In genomic region chr17:77308768-77309726, GRCh38 we compare ENCODE assay signal across 12 cellular contexts.
A peak's percentile ranks its signal among the peaks of the same experiment; 100 is the strongest.
DNase-seq lines count a peak whose midpoint lies in the region; ATAC-seq, FAIRE-seq and TF ChIP-seq lines count a peak whose summit lies in the region.
"Had no signal": no experiment of that assay in that cellular context is flagged by ENCODE, and none has a peak within 500 bp of the region (broad histone marks: within the 10 kb centered on the region; RNA-seq: fewer than 3 reads in every experiment).

No MANE protein-coding gene starts in this region.

- H3K27ac ChIP-seq in keratinocyte (ENCODE audit: control insufficient read depth, insufficient read depth, low read length): no peak overlapping the region
- peak overlapping the region; percentile 41 for H3K27ac ChIP-seq in stomach smooth muscle (ENCODE audit: low read length)
- H3K27ac ChIP-seq: neutrophil had no signal

- no peaks in the 10 kb centered on the region for H3K9me3 ChIP-seq in adipocyte (ENCODE audit: control insufficient read depth, low read length)
- no peaks in the 10 kb centered on the region for H3K9me3 ChIP-seq in keratinocyte (ENCODE audit: control insufficient read depth, low read depth, low read length)
- no peaks in the 10 kb centered on the region for H3K9me3 ChIP-seq in stomach smooth muscle (ENCODE audit: control insufficient read depth in 2 of 2, low read length in 2 of 2)
- H3K9me3 ChIP-seq: heart right ventricle, neutrophil had no signal

- no peaks in the 10 kb centered on the region for H3K36me3 ChIP-seq in adipocyte (ENCODE audit: control insufficient read depth, insufficient read depth, low read length, severe bottlenecking)
- H3K36me3 ChIP-seq in keratinocyte (ENCODE audit: control insufficient read depth in 2 of 2, extremely low read depth in 1 of 2, insufficient read depth in 2 of 2, low read length in 2 of 2): peaks cover 37 to 65% of the 10 kb centered on the region in 2 experiments
- H3K36me3 ChIP-seq in stomach smooth muscle (ENCODE audit: control insufficient read depth in 2 of 2, insufficient read depth in 2 of 2, low read length in 2 of 2): no peaks in the 10 kb centered on the region
- H3K36me3 ChIP-seq: heart right ventricle, neutrophil had no signal

- FAIRE-seq in keratinocyte (lab: Jason Lieb, UNC): peak; percentile 43

- peaks cover 64% of the 10 kb centered on the region for H4K20me1 ChIP-seq in keratinocyte (ENCODE audit: control insufficient read depth, extremely low read depth, insufficient read depth, low read length)

- H3K4me3 ChIP-seq in adipocyte (ENCODE audit: low read length) (peak overlapping the region; percentile 17), keratinocyte (ENCODE audit: control insufficient read depth in 2 of 3, extremely low read depth in 1 of 3, insufficient read depth in 2 of 3, low read depth in 1 of 3, low read length in 3 of 3) (no peak overlapping the region), stomach smooth muscle (ENCODE audit: low read length in 2 of 2) (no peak overlapping the region)
- H3K4me3 ChIP-seq: heart right ventricle had no signal

- H3K9ac ChIP-seq in adipocyte (ENCODE audit: low read length): peak overlapping the region; percentile 63
- no peak overlapping the region for H3K9ac ChIP-seq in keratinocyte (ENCODE audit: control insufficient read depth, extremely low read depth, insufficient read depth, low read length)
- no peak overlapping the region for H3K9ac ChIP-seq in stomach smooth muscle (ENCODE audit: low read length in 2 of 2)

- H3K9me1 ChIP-seq in keratinocyte (ENCODE audit: control insufficient read depth, extremely low read depth, insufficient read depth, low read length): peaks cover 35% of the 10 kb centered on the region

- no peak for ATAC-seq in GM21737 (IDR thresholded peaks at IDR 0.05; ENCODE audit: unreplicated experiment)

- no peak for TF ChIP-seq CTCF in keratinocyte (optimal IDR thresholded peaks at IDR 0.05 in 1 of 3, IDR thresholded peaks at IDR 0.05 in 1 of 3, conservative IDR thresholded peaks at IDR 0.05 in 1 of 3; ENCODE audit: extremely low read depth in 1 of 3, insufficient read depth in 2 of 3, low read length in 3 of 3)

- no peak overlapping the region for H2AFZ ChIP-seq in keratinocyte (ENCODE audit: control insufficient read depth, low read length)

- DNase-seq in HT1080 (ENCODE audit: low read depth) (peak; percentile 79), adipocyte (ENCODE audit: low read depth) (peak; percentile 83), keratinocyte (ENCODE audit: low read depth, low spot score) (no peak), COLO829 (ENCODE audit: low spot score) (no peak)
- no peak for DNase-seq in stimulated activated naive CD4-positive, alpha-beta T cell treated with Interleukin-2 at 50 U/mL for 16 hours (lab: John Stamatoyannopoulos, UW)
- no peak for DNase-seq in activated CD4-positive, alpha-beta T cell treated with anti-CD3 and anti-CD28 coated beads for 48 hours
- DNase-seq: heart right ventricle, NCI-H1417, RPMI8226 had no signal

- dilution Hi-C loops in keratinocyte (cut with MboI; ENCODE audit: extremely low pct_ligation_motif_present, low sequenced_read_pairs): no loop called here

- H3K27me3 ChIP-seq in adipocyte (replicated peaks; ENCODE audit: control insufficient read depth, insufficient read depth, low read length) (no peaks in the 10 kb centered on the region), keratinocyte (ENCODE audit: control insufficient read depth, extremely low read depth, insufficient read depth, low read length) (no peaks in the 10 kb centered on the region), stomach smooth muscle (ENCODE audit: control insufficient read depth in 1 of 2, insufficient read depth in 2 of 2, low read length in 2 of 2) (no peaks in the 10 kb centered on the region)
- H3K27me3 ChIP-seq: heart right ventricle, neutrophil had no signal

- no peak overlapping the region for H3K4me2 ChIP-seq in keratinocyte (ENCODE audit: control insufficient read depth, extremely low read depth, insufficient read depth, low read depth, low read length)

- H3K4me1 ChIP-seq in adipocyte (ENCODE audit: control insufficient read depth, insufficient read depth, low read length) (peaks cover 53% of the 10 kb centered on the region), keratinocyte (ENCODE audit: control insufficient read depth, extremely low read depth, insufficient read depth, low read length) (peaks cover 44% of the 10 kb centered on the region), stomach smooth muscle (ENCODE audit: control insufficient read depth, insufficient read depth, low read length) (peaks cover 23% of the 10 kb centered on the region)

- peaks cover 92% of the 10 kb centered on the region for H3K79me2 ChIP-seq in keratinocyte (ENCODE audit: control insufficient read depth, insufficient read depth, low read length)

Comparison
In these comparisons a context has a peak if more than half of its experiments do, and no peak if none do; other contexts are left out.
1. DNase-seq: peak in HT1080 (single experiment) and adipocyte (single experiment); none in keratinocyte (single experiment), stimulated activated naive CD4-positive, alpha-beta T cell treated with Interleukin-2 at 50 U/mL for 16 hours (single experiment), activated CD4-positive, alpha-beta T cell treated with anti-CD3 and anti-CD28 coated beads for 48 hours (single experiment) and COLO829 (single experiment).